In the genomic region with DNA sequence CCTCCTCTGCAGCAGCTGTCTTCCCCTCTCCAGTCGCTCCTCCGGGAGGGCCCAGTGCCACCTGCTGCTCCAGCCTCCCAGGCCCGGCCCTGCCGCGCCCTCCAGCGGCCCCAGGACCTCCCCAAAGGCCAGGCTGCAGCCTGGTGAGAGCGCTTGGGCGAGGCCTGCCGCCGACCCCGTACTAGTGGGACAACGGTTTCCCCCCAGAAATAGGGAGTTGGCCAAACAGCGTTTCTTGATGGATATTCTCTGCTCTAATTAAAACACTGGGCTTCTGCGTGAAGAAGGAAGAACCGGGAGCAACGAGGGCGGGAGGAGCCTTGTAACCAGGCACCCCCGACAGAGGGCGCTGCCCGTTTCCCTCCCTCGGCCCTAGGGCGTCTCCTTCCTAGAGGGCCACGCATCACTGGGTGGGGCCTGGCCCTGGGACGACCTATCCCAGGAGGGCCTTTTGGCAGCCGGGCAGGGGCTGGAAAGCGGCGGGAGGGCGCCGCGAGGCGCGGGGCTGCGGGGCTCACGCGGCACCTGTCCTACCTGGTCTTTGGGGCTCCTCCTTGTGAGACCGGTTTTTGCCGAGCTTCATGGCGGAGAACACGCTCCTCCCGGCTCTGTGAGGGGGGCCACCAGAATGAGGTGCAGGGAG, we compare ENCODE assay signal across 1 cellular context.
A peak's percentile ranks its signal among the peaks of the same experiment; 100 is the strongest.
TF ChIP-seq lines count a peak whose summit lies in the region.

No MANE protein-coding gene starts in this region.

TF ChIP-seq in WTC11, 78 proteins besides CTCF, POLR2A, EP300 and RAD21 (continued from another document and continues in another):
- TF ChIP-seq FOXP1 (CRISPR knock-in tag; IDR thresholded peaks at IDR 0.05; ENCODE audit: borderline replicate concordance) = peak; percentile 85; the same call in 1 of the 2 replicates
- TF ChIP-seq, protein P1, sequence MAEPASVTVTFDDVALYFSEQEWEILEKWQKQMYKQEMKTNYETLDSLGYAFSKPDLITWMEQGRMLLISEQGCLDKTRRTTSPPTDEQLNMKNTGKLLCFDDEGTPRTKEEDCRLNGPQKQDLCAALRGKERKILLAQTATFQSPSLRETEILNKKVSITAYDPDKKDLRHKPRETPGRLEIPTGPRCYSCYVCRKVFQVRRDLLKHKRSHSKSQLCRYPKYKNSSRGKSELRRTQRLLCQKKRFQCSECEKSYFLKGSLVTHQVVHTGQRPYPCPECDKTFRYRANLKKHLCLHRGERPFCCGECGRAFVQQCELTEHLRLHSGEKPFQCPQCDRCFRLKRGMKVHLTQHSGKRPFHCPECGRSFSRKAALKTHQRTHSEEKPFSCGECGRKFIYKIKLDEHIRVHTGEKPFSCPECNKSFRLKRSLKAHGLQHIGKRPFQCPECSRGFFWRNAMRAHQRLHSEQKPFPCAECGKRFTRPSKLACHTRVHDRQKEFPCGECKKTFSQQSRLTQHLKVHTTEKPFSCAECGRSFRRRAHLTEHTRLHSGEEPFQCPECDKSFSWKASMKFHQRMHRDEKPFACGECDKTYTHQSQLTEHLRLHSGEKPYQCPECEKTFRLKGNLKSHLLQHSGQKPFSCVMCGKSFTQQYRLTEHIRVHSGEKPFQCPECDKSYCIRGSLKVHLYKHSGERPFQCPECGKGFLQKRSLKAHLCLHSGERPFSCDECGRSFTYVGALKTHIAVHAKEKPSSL (CRISPR knock-in tag; conservative IDR thresholded peaks at IDR 0.05) = no peak
- TF ChIP-seq ZBTB21 (CRISPR knock-in tag; IDR thresholded peaks at IDR 0.05; ENCODE audit: borderline replicate concordance) = peak; percentile 82; the same call in 1 of the 2 replicates
- TF ChIP-seq, protein P2, sequence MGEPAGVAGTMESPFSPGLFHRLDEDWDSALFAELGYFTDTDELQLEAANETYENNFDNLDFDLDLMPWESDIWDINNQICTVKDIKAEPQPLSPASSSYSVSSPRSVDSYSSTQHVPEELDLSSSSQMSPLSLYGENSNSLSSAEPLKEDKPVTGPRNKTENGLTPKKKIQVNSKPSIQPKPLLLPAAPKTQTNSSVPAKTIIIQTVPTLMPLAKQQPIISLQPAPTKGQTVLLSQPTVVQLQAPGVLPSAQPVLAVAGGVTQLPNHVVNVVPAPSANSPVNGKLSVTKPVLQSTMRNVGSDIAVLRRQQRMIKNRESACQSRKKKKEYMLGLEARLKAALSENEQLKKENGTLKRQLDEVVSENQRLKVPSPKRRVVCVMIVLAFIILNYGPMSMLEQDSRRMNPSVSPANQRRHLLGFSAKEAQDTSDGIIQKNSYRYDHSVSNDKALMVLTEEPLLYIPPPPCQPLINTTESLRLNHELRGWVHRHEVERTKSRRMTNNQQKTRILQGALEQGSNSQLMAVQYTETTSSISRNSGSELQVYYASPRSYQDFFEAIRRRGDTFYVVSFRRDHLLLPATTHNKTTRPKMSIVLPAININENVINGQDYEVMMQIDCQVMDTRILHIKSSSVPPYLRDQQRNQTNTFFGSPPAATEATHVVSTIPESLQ (CRISPR knock-in tag; IDR thresholded peaks at IDR 0.05) = no peak
- no peak for TF ChIP-seq RELA (CRISPR knock-in tag; IDR thresholded peaks at IDR 0.05; ENCODE audit: borderline replicate concordance)
- TF ChIP-seq, protein P3, sequence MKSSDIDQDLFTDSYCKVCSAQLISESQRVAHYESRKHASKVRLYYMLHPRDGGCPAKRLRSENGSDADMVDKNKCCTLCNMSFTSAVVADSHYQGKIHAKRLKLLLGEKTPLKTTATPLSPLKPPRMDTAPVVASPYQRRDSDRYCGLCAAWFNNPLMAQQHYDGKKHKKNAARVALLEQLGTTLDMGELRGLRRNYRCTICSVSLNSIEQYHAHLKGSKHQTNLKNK (CRISPR knock-in tag; IDR thresholded peaks at IDR 0.05) = 0 out of 2 replicates have a peak, but pooled peaks have one; percentile 16
- TF ChIP-seq NFYB (CRISPR knock-in tag; conservative IDR thresholded peaks at IDR 0.05; ENCODE audit: low read depth) = no peak
- 0 out of 2 replicates have a peak, but pooled peaks have one; percentile 71 for TF ChIP-seq TP53 (CRISPR knock-in tag; IDR thresholded peaks at IDR 0.05)
- TF ChIP-seq, protein P4, sequence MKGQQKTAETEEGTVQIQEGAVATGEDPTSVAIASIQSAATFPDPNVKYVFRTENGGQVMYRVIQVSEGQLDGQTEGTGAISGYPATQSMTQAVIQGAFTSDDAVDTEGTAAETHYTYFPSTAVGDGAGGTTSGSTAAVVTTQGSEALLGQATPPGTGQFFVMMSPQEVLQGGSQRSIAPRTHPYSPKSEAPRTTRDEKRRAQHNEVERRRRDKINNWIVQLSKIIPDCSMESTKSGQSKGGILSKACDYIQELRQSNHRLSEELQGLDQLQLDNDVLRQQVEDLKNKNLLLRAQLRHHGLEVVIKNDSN (CRISPR knock-in tag; IDR thresholded peaks at IDR 0.05) = no peak
- peak; percentile 29; the same call in 1 of the 2 replicates for TF ChIP-seq FOXK1 (CRISPR knock-in tag; IDR thresholded peaks at IDR 0.05)
- TF ChIP-seq, protein P5, sequence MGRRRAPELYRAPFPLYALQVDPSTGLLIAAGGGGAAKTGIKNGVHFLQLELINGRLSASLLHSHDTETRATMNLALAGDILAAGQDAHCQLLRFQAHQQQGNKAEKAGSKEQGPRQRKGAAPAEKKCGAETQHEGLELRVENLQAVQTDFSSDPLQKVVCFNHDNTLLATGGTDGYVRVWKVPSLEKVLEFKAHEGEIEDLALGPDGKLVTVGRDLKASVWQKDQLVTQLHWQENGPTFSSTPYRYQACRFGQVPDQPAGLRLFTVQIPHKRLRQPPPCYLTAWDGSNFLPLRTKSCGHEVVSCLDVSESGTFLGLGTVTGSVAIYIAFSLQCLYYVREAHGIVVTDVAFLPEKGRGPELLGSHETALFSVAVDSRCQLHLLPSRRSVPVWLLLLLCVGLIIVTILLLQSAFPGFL (CRISPR knock-in tag; IDR thresholded peaks at IDR 0.05; ENCODE audit: borderline replicate concordance) = no peak
- TF ChIP-seq, protein P6, sequence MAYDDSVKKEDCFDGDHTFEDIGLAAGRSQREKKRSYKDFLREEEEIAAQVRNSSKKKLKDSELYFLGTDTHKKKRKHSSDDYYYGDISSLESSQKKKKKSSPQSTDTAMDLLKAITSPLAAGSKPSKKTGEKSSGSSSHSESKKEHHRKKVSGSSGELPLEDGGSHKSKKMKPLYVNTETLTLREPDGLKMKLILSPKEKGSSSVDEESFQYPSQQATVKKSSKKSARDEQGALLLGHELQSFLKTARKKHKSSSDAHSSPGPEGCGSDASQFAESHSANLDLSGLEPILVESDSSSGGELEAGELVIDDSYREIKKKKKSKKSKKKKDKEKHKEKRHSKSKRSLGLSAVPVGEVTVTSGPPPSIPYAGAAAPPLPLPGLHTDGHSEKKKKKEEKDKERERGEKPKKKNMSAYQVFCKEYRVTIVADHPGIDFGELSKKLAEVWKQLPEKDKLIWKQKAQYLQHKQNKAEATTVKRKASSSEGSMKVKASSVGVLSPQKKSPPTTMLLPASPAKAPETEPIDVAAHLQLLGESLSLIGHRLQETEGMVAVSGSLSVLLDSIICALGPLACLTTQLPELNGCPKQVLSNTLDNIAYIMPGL (CRISPR knock-in tag; IDR thresholded peaks at IDR 0.05) = peak; percentile 96
- TF ChIP-seq, protein P7, sequence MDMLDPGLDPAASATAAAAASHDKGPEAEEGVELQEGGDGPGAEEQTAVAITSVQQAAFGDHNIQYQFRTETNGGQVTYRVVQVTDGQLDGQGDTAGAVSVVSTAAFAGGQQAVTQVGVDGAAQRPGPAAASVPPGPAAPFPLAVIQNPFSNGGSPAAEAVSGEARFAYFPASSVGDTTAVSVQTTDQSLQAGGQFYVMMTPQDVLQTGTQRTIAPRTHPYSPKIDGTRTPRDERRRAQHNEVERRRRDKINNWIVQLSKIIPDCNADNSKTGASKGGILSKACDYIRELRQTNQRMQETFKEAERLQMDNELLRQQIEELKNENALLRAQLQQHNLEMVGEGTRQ (CRISPR knock-in tag; IDR thresholded peaks at IDR 0.05) = no peak
- 0 out of 2 replicates have a peak, but pooled peaks have one; percentile 68 for TF ChIP-seq ZNF232 (CRISPR knock-in tag; IDR thresholded peaks at IDR 0.05)
- no peak; the same call in 1 of the 2 replicates for TF ChIP-seq NFE2L1 (CRISPR knock-in tag; IDR thresholded peaks at IDR 0.05)
- TF ChIP-seq, protein P8, sequence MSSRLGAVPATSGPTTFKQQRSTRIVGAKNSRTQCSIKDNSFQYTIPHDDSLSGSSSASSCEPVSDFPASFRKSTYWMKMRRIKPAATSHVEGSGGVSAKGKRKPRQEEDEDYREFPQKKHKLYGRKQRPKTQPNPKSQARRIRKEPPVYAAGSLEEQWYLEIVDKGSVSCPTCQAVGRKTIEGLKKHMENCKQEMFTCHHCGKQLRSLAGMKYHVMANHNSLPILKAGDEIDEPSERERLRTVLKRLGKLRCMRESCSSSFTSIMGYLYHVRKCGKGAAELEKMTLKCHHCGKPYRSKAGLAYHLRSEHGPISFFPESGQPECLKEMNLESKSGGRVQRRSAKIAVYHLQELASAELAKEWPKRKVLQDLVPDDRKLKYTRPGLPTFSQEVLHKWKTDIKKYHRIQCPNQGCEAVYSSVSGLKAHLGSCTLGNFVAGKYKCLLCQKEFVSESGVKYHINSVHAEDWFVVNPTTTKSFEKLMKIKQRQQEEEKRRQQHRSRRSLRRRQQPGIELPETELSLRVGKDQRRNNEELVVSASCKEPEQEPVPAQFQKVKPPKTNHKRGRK (CRISPR knock-in tag; IDR thresholded peaks at IDR 0.05; ENCODE audit: borderline replicate concordance) = no peak
- no peak for TF ChIP-seq PRRX2 (CRISPR knock-in tag; IDR thresholded peaks at IDR 0.05)
- TF ChIP-seq NR3C1 (CRISPR knock-in tag; conservative IDR thresholded peaks at IDR 0.05; ENCODE audit: low read depth) = no peak
- no peak; the same call in 1 of the 2 replicates for TF ChIP-seq ZNF423 (CRISPR knock-in tag; IDR thresholded peaks at IDR 0.05)
- TF ChIP-seq SP1 (CRISPR knock-in tag; conservative IDR thresholded peaks at IDR 0.05) = peak; percentile 87; the same call in 1 of the 2 replicates
- TF ChIP-seq GTF2I (CRISPR knock-in tag; conservative IDR thresholded peaks at IDR 0.05) = no peak
- TF ChIP-seq, protein P9, sequence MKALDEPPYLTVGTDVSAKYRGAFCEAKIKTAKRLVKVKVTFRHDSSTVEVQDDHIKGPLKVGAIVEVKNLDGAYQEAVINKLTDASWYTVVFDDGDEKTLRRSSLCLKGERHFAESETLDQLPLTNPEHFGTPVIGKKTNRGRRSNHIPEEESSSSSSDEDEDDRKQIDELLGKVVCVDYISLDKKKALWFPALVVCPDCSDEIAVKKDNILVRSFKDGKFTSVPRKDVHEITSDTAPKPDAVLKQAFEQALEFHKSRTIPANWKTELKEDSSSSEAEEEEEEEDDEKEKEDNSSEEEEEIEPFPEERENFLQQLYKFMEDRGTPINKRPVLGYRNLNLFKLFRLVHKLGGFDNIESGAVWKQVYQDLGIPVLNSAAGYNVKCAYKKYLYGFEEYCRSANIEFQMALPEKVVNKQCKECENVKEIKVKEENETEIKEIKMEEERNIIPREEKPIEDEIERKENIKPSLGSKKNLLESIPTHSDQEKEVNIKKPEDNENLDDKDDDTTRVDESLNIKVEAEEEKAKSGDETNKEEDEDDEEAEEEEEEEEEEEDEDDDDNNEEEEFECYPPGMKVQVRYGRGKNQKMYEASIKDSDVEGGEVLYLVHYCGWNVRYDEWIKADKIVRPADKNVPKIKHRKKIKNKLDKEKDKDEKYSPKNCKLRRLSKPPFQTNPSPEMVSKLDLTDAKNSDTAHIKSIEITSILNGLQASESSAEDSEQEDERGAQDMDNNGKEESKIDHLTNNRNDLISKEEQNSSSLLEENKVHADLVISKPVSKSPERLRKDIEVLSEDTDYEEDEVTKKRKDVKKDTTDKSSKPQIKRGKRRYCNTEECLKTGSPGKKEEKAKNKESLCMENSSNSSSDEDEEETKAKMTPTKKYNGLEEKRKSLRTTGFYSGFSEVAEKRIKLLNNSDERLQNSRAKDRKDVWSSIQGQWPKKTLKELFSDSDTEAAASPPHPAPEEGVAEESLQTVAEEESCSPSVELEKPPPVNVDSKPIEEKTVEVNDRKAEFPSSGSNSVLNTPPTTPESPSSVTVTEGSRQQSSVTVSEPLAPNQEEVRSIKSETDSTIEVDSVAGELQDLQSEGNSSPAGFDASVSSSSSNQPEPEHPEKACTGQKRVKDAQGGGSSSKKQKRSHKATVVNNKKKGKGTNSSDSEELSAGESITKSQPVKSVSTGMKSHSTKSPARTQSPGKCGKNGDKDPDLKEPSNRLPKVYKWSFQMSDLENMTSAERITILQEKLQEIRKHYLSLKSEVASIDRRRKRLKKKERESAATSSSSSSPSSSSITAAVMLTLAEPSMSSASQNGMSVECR (CRISPR knock-in tag; IDR thresholded peaks at IDR 0.05; ENCODE audit: borderline replicate concordance) = no peak
- TF ChIP-seq, protein P10, sequence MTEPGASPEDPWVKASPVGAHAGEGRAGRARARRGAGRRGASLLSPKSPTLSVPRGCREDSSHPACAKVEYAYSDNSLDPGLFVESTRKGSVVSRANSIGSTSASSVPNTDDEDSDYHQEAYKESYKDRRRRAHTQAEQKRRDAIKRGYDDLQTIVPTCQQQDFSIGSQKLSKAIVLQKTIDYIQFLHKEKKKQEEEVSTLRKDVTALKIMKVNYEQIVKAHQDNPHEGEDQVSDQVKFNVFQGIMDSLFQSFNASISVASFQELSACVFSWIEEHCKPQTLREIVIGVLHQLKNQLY (CRISPR knock-in tag; IDR thresholded peaks at IDR 0.05) = no peak
- no peak for TF ChIP-seq CREB1 (CRISPR knock-in tag; IDR thresholded peaks at IDR 0.05)
- TF ChIP-seq, protein P11, sequence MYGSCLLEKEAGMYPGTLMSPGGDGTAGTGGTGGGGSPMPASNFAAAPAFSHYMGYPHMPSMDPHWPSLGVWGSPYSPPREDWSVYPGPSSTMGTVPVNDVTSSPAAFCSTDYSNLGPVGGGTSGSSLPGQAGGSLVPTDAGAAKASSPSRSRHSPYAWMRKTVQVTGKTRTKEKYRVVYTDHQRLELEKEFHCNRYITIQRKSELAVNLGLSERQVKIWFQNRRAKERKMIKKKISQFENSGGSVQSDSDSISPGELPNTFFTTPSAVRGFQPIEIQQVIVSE (CRISPR knock-in tag; IDR thresholded peaks at IDR 0.05; ENCODE audit: borderline replicate concordance) = no peak
- TF ChIP-seq, protein P12, sequence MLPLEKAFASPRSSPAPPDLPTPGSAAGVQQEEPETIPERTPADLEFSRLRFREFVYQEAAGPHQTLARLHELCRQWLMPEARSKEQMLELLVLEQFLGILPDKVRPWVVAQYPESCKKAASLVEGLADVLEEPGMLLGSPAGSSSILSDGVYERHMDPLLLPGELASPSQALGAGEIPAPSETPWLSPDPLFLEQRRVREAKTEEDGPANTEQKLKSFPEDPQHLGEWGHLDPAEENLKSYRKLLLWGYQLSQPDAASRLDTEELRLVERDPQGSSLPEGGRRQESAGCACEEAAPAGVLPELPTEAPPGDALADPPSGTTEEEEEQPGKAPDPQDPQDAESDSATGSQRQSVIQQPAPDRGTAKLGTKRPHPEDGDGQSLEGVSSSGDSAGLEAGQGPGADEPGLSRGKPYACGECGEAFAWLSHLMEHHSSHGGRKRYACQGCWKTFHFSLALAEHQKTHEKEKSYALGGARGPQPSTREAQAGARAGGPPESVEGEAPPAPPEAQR (CRISPR knock-in tag; IDR thresholded peaks at IDR 0.05) = no peak
- TF ChIP-seq CREM (CRISPR knock-in tag; IDR thresholded peaks at IDR 0.05) = no peak
- TF ChIP-seq IRF2 (CRISPR knock-in tag; IDR thresholded peaks at IDR 0.05; ENCODE audit: borderline replicate concordance, low read depth) = no peak
- no peak for TF ChIP-seq ZNF416 (CRISPR knock-in tag; IDR thresholded peaks at IDR 0.05)
- no peak for TF ChIP-seq ETV6 (CRISPR knock-in tag; IDR thresholded peaks at IDR 0.05)
- no peak for TF ChIP-seq KAT7 (CRISPR knock-in tag; IDR thresholded peaks at IDR 0.05; ENCODE audit: borderline replicate concordance)
